In genomic region chr18:73218293-73218692, GRCh38 we compare ENCODE assay signal across 36 cellular contexts.
"Had no signal": no experiment of that assay in that cellular context is flagged by ENCODE, and none has a peak within 500 bp of the region (broad histone marks: within the 10 kb centered on the region; RNA-seq: fewer than 3 reads in every experiment).

No MANE protein-coding gene starts in this region.

- H3K27me3 ChIP-seq: adrenal gland, ascending aorta, body of pancreas, brain microvascular endothelial cell, breast epithelium, cardiac muscle cell had no signal

- H3K27ac Mint-ChIP-seq: activated naive CD4-positive, alpha-beta T cell treated with anti-CD3 and anti-CD28 coated beads for 36 hours; activated naive CD4-positive, alpha-beta T cell treated with anti-CD3 and anti-CD28 coated beads, Interleukin-2, amount 10 ng/mL, durations not matched to agents 7 days and 5 days; activated naive CD4-positive, alpha-beta T cell treated with anti-CD3 and anti-CD28 coated beads, Interleukin-2, amount 50 U/mL, for 24 hours; activated naive CD4-positive, alpha-beta T cell treated with anti-CD3 and anti-CD28 coated beads, Interleukin-2, amount 50 U/mL, for 72 hours; activated naive CD8-positive, alpha-beta T cell; activated naive CD8-positive, alpha-beta T cell treated with anti-CD3 and anti-CD28 coated beads, Interleukin-2, amount 10 ng/mL, durations not matched to agents 7 days and 5 days; activated naive CD8-positive, alpha-beta T cell treated with anti-CD3 and anti-CD28 coated beads, Interleukin-2, amount 50 U/mL, for 24 hours; activated T-cell treated with anti-CD3 and anti-CD28 coated beads, Interleukin-2, amount 50 U/mL, for 24 hours; activated T-cell treated with anti-CD3 and anti-CD28 coated beads, Interleukin-2, amount 50 U/mL, for 72 hours; activated T-helper 1 cell treated with anti-CD3 and anti-CD28 coated beads, Interleukin-12 subunit alpha, Interleukin-12 subunit beta, Interleukin-2, Interleukin-4 antibody, amounts not matched to agents 30 ng/mL and 10 ng/mL and 1 ng/mL, durations not matched to agents 14 hours and 24 hours and 36 hours; activated T-helper 17 cell treated with anti-CD3 and anti-CD28 coated beads, Interleukin-2, amount 50 U/mL, for 72 hours; activated T-helper 2 cell treated with anti-CD3 and anti-CD28 coated beads, Interferon-gamma antibody, Interleukin-2, Interleukin-4, amounts not matched to agents 10 μg/mL and 5 μg/mL and 100 μg/mL, durations not matched to agents 14 hours and 24 hours and 36 hours; brain had no signal

- H3K4me1 ChIP-seq: adrenal gland, ascending aorta, body of pancreas, breast epithelium had no signal

- DNase-seq: activated effector memory CD4-positive, alpha-beta T cell treated with anti-CD3 and anti-CD28 coated beads, Interleukin-2, amount 50 U/mL, for 16 hours; activated effector memory CD4-positive, alpha-beta T cell treated with Interleukin-2 at 50 U/mL for 16 hours; activated gamma-delta T cell; activated gamma-delta T cell treated with Interleukin-2 at 50 U/mL for 16 hours; activated naive CD4-positive, alpha-beta T cell; activated naive CD4-positive, alpha-beta T cell treated with anti-CD3 and anti-CD28 coated beads for 36 hours; activated naive CD4-positive, alpha-beta T cell treated with anti-CD3 and anti-CD28 coated beads, Interleukin-2, amount 10 ng/mL, durations not matched to agents 7 days and 5 days; activated naive CD4-positive, alpha-beta T cell treated with anti-CD3 and anti-CD28 coated beads, Interleukin-2, amount 50 U/mL, for 16 hours; activated naive CD4-positive, alpha-beta T cell treated with Interleukin-2 at 50 U/mL for 16 hours; activated naive CD8-positive, alpha-beta T cell treated with anti-CD3 and anti-CD28 coated beads, Interleukin-2, amount 10 ng/mL, durations not matched to agents 7 days and 5 days; activated naive CD8-positive, alpha-beta T cell treated with anti-CD3 and anti-CD28 coated beads, Interleukin-2, amount 50 U/mL, for 24 hours; activated T-cell treated with anti-CD3 and anti-CD28 coated beads, Interleukin-2, amount 50 U/mL, for 1 hour; activated T-cell treated with anti-CD3 and anti-CD28 coated beads, Interleukin-2, amount 50 U/mL, for 24 hours; activated T-cell treated with anti-CD3 and anti-CD28 coated beads, Interleukin-2, amount 50 U/mL, for 4 hours; activated T-cell treated with anti-CD3 and anti-CD28 coated beads, Interleukin-2, amount 50 U/mL, for 48 hours; activated T-cell treated with anti-CD3 and anti-CD28 coated beads, Interleukin-2, amount 50 U/mL, for 72 hours; adrenal gland; amniotic stem cell; amygdala; aorta; body of pancreas; brain microvascular endothelial cell; caudate nucleus; central memory CD4-positive, alpha-beta T cell; cerebellar nuclear complex had no signal

- H3K27me3 Mint-ChIP-seq: activated naive CD4-positive, alpha-beta T cell treated with anti-CD3 and anti-CD28 coated beads, Interleukin-2, amount 10 ng/mL, durations not matched to agents 7 days and 5 days; activated naive CD4-positive, alpha-beta T cell treated with anti-CD3 and anti-CD28 coated beads, Interleukin-2, amount 50 U/mL, for 24 hours; activated naive CD8-positive, alpha-beta T cell treated with anti-CD3 and anti-CD28 coated beads, Interleukin-2, amount 10 ng/mL, durations not matched to agents 7 days and 5 days; activated naive CD8-positive, alpha-beta T cell treated with anti-CD3 and anti-CD28 coated beads, Interleukin-2, amount 50 U/mL, for 24 hours; activated T-cell treated with anti-CD3 and anti-CD28 coated beads, Interleukin-2, amount 50 U/mL, for 24 hours; activated T-helper 17 cell treated with anti-CD3 and anti-CD28 coated beads, Interleukin-2, amount 50 U/mL, for 72 hours; brain; central memory CD8-positive, alpha-beta T cell had no signal

- ATAC-seq: activated naive CD4-positive, alpha-beta T cell treated with anti-CD3 and anti-CD28 coated beads, Interleukin-2, amount 50 U/mL, for 72 hours; activated naive CD8-positive, alpha-beta T cell treated with anti-CD3 and anti-CD28 coated beads, Interleukin-2, amount 50 U/mL, for 24 hours; activated T-cell treated with anti-CD3 and anti-CD28 coated beads, Interleukin-2, amount 50 U/mL, for 4 hours; activated T-cell treated with anti-CD3 and anti-CD28 coated beads, Interleukin-2, amount 50 U/mL, for 72 hours; activated T-helper 17 cell treated with anti-CD3 and anti-CD28 coated beads, Interleukin-2, amount 50 U/mL, for 72 hours; body of pancreas had no signal

- H3K36me3 ChIP-seq: adrenal gland, ascending aorta, brain microvascular endothelial cell, breast epithelium, cardiac muscle cell had no signal

- H3K27ac ChIP-seq: adrenal gland, ascending aorta, body of pancreas, brain microvascular endothelial cell, breast epithelium, cardiac muscle cell had no signal

- H3K4me3 ChIP-seq: adrenal gland, ascending aorta, body of pancreas, breast epithelium, cardiac muscle cell had no signal

- H3K4me1 Mint-ChIP-seq: activated naive CD4-positive, alpha-beta T cell treated with anti-CD3 and anti-CD28 coated beads, Interleukin-2, amount 10 ng/mL, durations not matched to agents 7 days and 5 days; activated naive CD4-positive, alpha-beta T cell treated with anti-CD3 and anti-CD28 coated beads, Interleukin-2, amount 50 U/mL, for 24 hours; activated naive CD8-positive, alpha-beta T cell treated with anti-CD3 and anti-CD28 coated beads, Interleukin-2, amount 10 ng/mL, durations not matched to agents 7 days and 5 days; activated naive CD8-positive, alpha-beta T cell treated with anti-CD3 and anti-CD28 coated beads, Interleukin-2, amount 50 U/mL, for 24 hours; activated T-helper 17 cell treated with anti-CD3 and anti-CD28 coated beads, Interleukin-2, amount 50 U/mL, for 72 hours; brain; central memory CD8-positive, alpha-beta T cell had no signal

- H3K9me3 ChIP-seq: adrenal gland had no signal

- H3K4me3 Mint-ChIP-seq: activated naive CD4-positive, alpha-beta T cell treated with anti-CD3 and anti-CD28 coated beads for 36 hours; activated naive CD4-positive, alpha-beta T cell treated with anti-CD3 and anti-CD28 coated beads, Interleukin-2, amount 10 ng/mL, durations not matched to agents 7 days and 5 days; activated naive CD4-positive, alpha-beta T cell treated with anti-CD3 and anti-CD28 coated beads, Interleukin-2, amount 50 U/mL, for 24 hours; activated naive CD8-positive, alpha-beta T cell; activated naive CD8-positive, alpha-beta T cell treated with anti-CD3 and anti-CD28 coated beads, Interleukin-2, amount 10 ng/mL, durations not matched to agents 7 days and 5 days; activated naive CD8-positive, alpha-beta T cell treated with anti-CD3 and anti-CD28 coated beads, Interleukin-2, amount 50 U/mL, for 24 hours; activated T-cell treated with anti-CD3 and anti-CD28 coated beads, Interleukin-2, amount 50 U/mL, for 24 hours; activated T-cell treated with anti-CD3 and anti-CD28 coated beads, Interleukin-2, amount 50 U/mL, for 4 hours; activated T-cell treated with anti-CD3 and anti-CD28 coated beads, Interleukin-2, amount 50 U/mL, for 72 hours; activated T-helper 1 cell treated with anti-CD3 and anti-CD28 coated beads, Interleukin-12 subunit alpha, Interleukin-12 subunit beta, Interleukin-2, Interleukin-4 antibody, amounts not matched to agents 30 ng/mL and 10 ng/mL and 1 ng/mL, durations not matched to agents 14 hours and 24 hours and 36 hours; activated T-helper 17 cell treated with anti-CD3 and anti-CD28 coated beads, Interleukin-2, amount 50 U/mL, for 72 hours; brain; central memory CD8-positive, alpha-beta T cell had no signal

- H3K36me3 Mint-ChIP-seq: activated naive CD4-positive, alpha-beta T cell treated with anti-CD3 and anti-CD28 coated beads, Interleukin-2, amount 10 ng/mL, durations not matched to agents 7 days and 5 days; activated naive CD4-positive, alpha-beta T cell treated with anti-CD3 and anti-CD28 coated beads, Interleukin-2, amount 50 U/mL, for 24 hours; activated naive CD8-positive, alpha-beta T cell; activated naive CD8-positive, alpha-beta T cell treated with anti-CD3 and anti-CD28 coated beads, Interleukin-2, amount 10 ng/mL, durations not matched to agents 7 days and 5 days; brain had no signal
